In the genomic region with DNA sequence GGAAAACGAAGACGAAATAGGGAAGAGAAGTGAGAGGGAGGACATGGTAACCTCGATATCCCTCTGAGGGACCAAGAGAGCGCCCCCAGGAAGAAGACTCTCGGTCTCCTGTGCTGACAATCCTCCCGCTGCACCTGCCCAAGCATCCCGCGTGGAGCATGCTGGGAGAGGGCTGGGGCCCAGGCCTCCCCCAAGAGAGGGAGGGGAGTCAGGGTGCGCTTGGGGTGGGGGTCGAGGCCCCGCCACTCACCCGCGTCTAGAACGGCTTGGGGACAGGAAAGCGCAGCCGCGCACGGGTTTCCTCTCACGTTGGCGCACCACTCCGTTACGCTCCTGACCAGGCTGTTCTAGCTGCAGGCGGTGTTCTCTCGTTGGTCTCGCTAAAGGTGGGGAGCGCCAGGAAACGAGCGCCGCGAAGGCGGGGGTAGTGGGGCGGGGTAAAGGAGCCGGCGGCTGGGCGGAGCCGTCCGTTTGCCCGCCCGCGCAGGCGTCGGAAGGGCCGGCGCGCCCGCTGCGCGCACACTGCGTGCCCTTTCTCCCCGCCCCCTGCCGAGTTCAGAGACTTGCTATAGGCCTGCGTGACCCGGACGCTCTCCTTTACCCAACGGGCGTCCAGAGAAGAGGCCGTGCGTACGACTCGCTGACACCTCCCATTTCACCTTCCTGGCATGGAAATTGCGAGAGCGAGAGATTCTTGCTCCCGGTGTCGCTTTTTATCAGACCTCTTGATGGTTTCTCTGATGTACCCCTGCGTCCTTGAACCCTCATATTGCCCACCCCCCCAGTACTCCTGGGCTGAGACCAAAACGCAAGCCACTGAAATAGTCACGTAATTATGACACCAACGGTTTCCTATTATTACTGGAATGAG, we compare ENCODE assay signal across 8 cellular contexts. TPM values are rescaled to one million over a fixed set of nuclear protein-coding genes. Genes with fewer than 3 reads are reported as not detected.
A peak's percentile ranks its signal among the peaks of the same experiment; 100 is the strongest.
DNase-seq lines count a peak whose midpoint lies in the region; ATAC-seq and TF ChIP-seq lines count a peak whose summit lies in the region.

TSS of gene C1GALT1C1 (minus strand) at position 388 of the 871 bp plus-strand sequence. CDS start 2,888 bp downstream, outside the sequence.

- TF ChIP-seq CTCF in AG04449 (IDR thresholded peaks at IDR 0.05; ENCODE audit: insufficient read depth, low read length, missing control alignments) (no peak), WTC11 (IDR thresholded peaks at IDR 0.05) (no peak), cardiac fibroblast (IDR thresholded peaks at IDR 0.05; ENCODE audit: low read depth, low read length) (no peak)

- DNase-seq in AG04449 (ENCODE audit: low read depth, low spot score) (peak; percentile 50), NCI-H2227 treated with DMSO at 0.1 percent for 48 hours (lab: John Stamatoyannopoulos, UW) (peak; percentile 98), WTC11 (ENCODE audit: low spot score) (peak; percentile 88), cardiac fibroblast (ENCODE audit: low read depth in 2 of 2) (peak; percentile 92 to 95), immature natural killer cell (peak; percentile 89 to 94 (median 93)), smooth muscle cell of the brain vasculature (ENCODE audit: low read depth, low spot score) (peak; percentile 47)

- CTCF ChIA-PET in AG04449 (lab: Yijun Ruan, JAX) = no interaction called here
- CTCF ChIA-PET in WTC11 (lab: Charles Lee) = no interaction called here

- ATAC-seq in GM18907 (IDR thresholded peaks at IDR 0.05; ENCODE audit: unreplicated experiment) = peak; percentile 97
- ATAC-seq in HG03159 (IDR thresholded peaks at IDR 0.05; ENCODE audit: unreplicated experiment) = peak; percentile 96
- peak; percentile 96 for ATAC-seq in WTC11

- H3K27me3 Mint-ChIP-seq in WTC11 (ENCODE audit: low read depth) = no peaks in the 10 kb centered on the region
- H3K27me3 Mint-ChIP-seq in immature natural killer cell (ENCODE audit: low read depth in 3 of 3) = peaks cover 0 to 11% (median 2%) of the 10 kb centered on the region in 3 donors

- H3K4me1 Mint-ChIP-seq in WTC11 (peaks cover 3% of the 10 kb centered on the region; the same call in 1 of the 2 replicates), immature natural killer cell (peaks cover 8 to 10% of the 10 kb centered on the region in 2 donors)

- POLR2A ChIA-PET in AG04449 (lab: Yijun Ruan, JAX) = no interaction called here
- POLR2A ChIA-PET in WTC11 (lab: Charles Lee) = interaction anchor here (1.9 kb wide), 1 partner anchor 26 kb away, joined by 6 read pairs; the partner anchor contains the start of gene MCTS1

- H3K4me3 Mint-ChIP-seq in WTC11 = peak within 1 kb of the TSS; percentile 83
- peak within 1 kb of the TSS; percentile 91 to 97 (median 95) for H3K4me3 Mint-ChIP-seq in immature natural killer cell

- H3K36me3 Mint-ChIP-seq in WTC11 = no peaks in the 10 kb centered on the region
- no peaks in the 10 kb centered on the region for H3K36me3 Mint-ChIP-seq in immature natural killer cell

- H3K9me3 Mint-ChIP-seq in WTC11 (no peaks in the 10 kb centered on the region), immature natural killer cell (no peaks in the 10 kb centered on the region)

- peak within 1 kb of the TSS; percentile 69 for H3K4me3 ChIP-seq in AG04449 (ENCODE audit: low read depth, low read length)
- peak within 1 kb of the TSS; percentile 69 to 73 for H3K4me3 ChIP-seq in cardiac fibroblast (replicated peaks in 1 of 2; ENCODE audit: low read depth in 2 of 2, low read length in 2 of 2)

- H3K27ac Mint-ChIP-seq in WTC11 = peak within 1 kb of the TSS; percentile 99
- peak within 1 kb of the TSS; percentile 96 to 100 (median 97) for H3K27ac Mint-ChIP-seq in immature natural killer cell

TF ChIP-seq in WTC11, 78 proteins besides CTCF, POLR2A, EP300 and RAD21 (continues in another document):
- TF ChIP-seq MAX (CRISPR knock-in tag; IDR thresholded peaks at IDR 0.05) (peak; percentile 24; the same call in 1 of the 2 replicates), GABPB1 (CRISPR knock-in tag; IDR thresholded peaks at IDR 0.05) (0 out of 2 replicates have a peak, but pooled peaks have one; percentile 13), SP1 (CRISPR knock-in tag; conservative IDR thresholded peaks at IDR 0.05) (peak; percentile 67), ZNF232 (CRISPR knock-in tag; IDR thresholded peaks at IDR 0.05) (no peak), HMGXB4 (CRISPR knock-in tag; IDR thresholded peaks at IDR 0.05) (peak; percentile 38; the same call in 1 of the 2 replicates), ESRRA (CRISPR knock-in tag; IDR thresholded peaks at IDR 0.05; ENCODE audit: borderline replicate concordance) (no peak), FOXK1 (CRISPR knock-in tag; IDR thresholded peaks at IDR 0.05) (no peak), NFYB (CRISPR knock-in tag; conservative IDR thresholded peaks at IDR 0.05; ENCODE audit: low read depth) (peak; percentile 34), NFE2L1 (CRISPR knock-in tag; IDR thresholded peaks at IDR 0.05) (peak; percentile 34; the same call in 1 of the 2 replicates), E2F1 (CRISPR knock-in tag; IDR thresholded peaks at IDR 0.05) (no peak), MYBL2 (CRISPR knock-in tag; IDR thresholded peaks at IDR 0.05) (peak; percentile 69; the same call in 1 of the 2 replicates)
- TF ChIP-seq, protein P1, sequence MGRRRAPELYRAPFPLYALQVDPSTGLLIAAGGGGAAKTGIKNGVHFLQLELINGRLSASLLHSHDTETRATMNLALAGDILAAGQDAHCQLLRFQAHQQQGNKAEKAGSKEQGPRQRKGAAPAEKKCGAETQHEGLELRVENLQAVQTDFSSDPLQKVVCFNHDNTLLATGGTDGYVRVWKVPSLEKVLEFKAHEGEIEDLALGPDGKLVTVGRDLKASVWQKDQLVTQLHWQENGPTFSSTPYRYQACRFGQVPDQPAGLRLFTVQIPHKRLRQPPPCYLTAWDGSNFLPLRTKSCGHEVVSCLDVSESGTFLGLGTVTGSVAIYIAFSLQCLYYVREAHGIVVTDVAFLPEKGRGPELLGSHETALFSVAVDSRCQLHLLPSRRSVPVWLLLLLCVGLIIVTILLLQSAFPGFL (CRISPR knock-in tag; IDR thresholded peaks at IDR 0.05; ENCODE audit: borderline replicate concordance) = no peak
- TF ChIP-seq, protein P2, sequence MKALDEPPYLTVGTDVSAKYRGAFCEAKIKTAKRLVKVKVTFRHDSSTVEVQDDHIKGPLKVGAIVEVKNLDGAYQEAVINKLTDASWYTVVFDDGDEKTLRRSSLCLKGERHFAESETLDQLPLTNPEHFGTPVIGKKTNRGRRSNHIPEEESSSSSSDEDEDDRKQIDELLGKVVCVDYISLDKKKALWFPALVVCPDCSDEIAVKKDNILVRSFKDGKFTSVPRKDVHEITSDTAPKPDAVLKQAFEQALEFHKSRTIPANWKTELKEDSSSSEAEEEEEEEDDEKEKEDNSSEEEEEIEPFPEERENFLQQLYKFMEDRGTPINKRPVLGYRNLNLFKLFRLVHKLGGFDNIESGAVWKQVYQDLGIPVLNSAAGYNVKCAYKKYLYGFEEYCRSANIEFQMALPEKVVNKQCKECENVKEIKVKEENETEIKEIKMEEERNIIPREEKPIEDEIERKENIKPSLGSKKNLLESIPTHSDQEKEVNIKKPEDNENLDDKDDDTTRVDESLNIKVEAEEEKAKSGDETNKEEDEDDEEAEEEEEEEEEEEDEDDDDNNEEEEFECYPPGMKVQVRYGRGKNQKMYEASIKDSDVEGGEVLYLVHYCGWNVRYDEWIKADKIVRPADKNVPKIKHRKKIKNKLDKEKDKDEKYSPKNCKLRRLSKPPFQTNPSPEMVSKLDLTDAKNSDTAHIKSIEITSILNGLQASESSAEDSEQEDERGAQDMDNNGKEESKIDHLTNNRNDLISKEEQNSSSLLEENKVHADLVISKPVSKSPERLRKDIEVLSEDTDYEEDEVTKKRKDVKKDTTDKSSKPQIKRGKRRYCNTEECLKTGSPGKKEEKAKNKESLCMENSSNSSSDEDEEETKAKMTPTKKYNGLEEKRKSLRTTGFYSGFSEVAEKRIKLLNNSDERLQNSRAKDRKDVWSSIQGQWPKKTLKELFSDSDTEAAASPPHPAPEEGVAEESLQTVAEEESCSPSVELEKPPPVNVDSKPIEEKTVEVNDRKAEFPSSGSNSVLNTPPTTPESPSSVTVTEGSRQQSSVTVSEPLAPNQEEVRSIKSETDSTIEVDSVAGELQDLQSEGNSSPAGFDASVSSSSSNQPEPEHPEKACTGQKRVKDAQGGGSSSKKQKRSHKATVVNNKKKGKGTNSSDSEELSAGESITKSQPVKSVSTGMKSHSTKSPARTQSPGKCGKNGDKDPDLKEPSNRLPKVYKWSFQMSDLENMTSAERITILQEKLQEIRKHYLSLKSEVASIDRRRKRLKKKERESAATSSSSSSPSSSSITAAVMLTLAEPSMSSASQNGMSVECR (CRISPR knock-in tag; IDR thresholded peaks at IDR 0.05; ENCODE audit: borderline replicate concordance) = no peak

RNA-seq across cellular contexts. Expression of gene C1GALT1C1, which starts in this region (rescaled TPM):
- 12.9 to 17.0 TPM (median 15.5 TPM) in 3 replicates for total RNA-seq in WTC11 (2021)
- 10 to 100 TPM; 25.9 to 56.6 (median 29.2) TPM for polyA plus RNA-seq in immature natural killer cell

Comparison
In these comparisons a context has a peak if more than half of its experiments do, and no peak if none do; other contexts are left out.
1. Peak in every context shown above with its lines: DNase-seq, ATAC-seq and H3K4me3 ChIP-seq.
2. DNase-seq: peak in every context shown above with its lines; median percentile 98 in NCI-H2227 treated with DMSO at 0.1 percent for 48 hours; 94 in cardiac fibroblast; 93 in immature natural killer cell; 88 in WTC11; 50 in AG04449; 47 in smooth muscle cell of the brain vasculature.